In the genomic region with DNA sequence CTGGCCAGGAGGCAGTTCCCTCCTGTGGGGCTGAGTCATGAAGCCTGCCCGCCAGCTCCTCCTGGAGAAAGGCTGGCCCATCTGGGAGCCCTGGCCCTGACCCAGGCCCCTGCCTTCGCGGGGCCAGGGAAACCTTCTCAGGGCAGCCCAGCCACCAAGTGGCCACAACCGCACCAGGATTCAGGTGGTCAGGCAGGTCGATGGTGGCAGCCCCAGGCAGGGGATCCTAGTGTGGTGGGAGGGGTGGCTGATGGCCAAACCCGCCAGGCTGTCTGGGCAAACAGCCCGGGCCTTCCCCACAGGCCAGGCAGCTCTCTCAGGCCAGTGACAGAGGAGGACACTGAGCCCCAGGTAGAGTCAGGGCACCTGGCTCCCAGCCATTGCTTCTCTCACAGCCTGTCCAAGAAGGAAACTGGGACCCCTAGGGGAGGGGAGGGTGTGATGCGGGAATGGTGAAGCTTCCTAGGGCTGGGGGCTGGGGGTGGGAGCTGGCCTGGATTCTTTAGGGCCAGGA, we compare ENCODE assay signal across 1 cellular context.
TF ChIP-seq lines count a peak whose summit lies in the region.

No MANE protein-coding gene starts in this region.

TF ChIP-seq in endothelial cell of umbilical vein, 7 proteins besides CTCF, POLR2A, EP300 and RAD21:
- peak; percentile 39 for TF ChIP-seq POLR2AphosphoS5 (IDR thresholded peaks at IDR 0.05; ENCODE audit: insufficient read depth, low read depth, low read length)
- no peak for TF ChIP-seq EZH2 (IDR thresholded peaks at IDR 0.05; ENCODE audit: borderline replicate concordance, low read depth, low read length, severe bottlenecking)
- TF ChIP-seq, protein P1, sequence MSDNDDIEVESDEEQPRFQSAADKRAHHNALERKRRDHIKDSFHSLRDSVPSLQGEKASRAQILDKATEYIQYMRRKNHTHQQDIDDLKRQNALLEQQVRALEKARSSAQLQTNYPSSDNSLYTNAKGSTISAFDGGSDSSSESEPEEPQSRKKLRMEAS (IDR thresholded peaks at IDR 0.05; ENCODE audit: insufficient read depth, insufficient read length) = no peak
- no peak for TF ChIP-seq MYC (IDR thresholded peaks at IDR 0.05; ENCODE audit: low read depth, low read length)
- no peak for TF ChIP-seq GATA2 (IDR thresholded peaks at IDR 0.05; ENCODE audit: insufficient read depth, insufficient read length, low read depth, low read length)
- TF ChIP-seq JUN (IDR thresholded peaks at IDR 0.05; ENCODE audit: borderline replicate concordance, insufficient read depth, insufficient read length, low read depth) = no peak
- peak; percentile 76 for TF ChIP-seq FOS (IDR thresholded peaks at IDR 0.05; ENCODE audit: borderline replicate concordance, insufficient read depth, low read length)
TF ChIP-seq in endothelial cell of umbilical vein: peak in this region for 2.
